18 cellular contexts compared by ENCODE assay signal in the genomic region with DNA sequence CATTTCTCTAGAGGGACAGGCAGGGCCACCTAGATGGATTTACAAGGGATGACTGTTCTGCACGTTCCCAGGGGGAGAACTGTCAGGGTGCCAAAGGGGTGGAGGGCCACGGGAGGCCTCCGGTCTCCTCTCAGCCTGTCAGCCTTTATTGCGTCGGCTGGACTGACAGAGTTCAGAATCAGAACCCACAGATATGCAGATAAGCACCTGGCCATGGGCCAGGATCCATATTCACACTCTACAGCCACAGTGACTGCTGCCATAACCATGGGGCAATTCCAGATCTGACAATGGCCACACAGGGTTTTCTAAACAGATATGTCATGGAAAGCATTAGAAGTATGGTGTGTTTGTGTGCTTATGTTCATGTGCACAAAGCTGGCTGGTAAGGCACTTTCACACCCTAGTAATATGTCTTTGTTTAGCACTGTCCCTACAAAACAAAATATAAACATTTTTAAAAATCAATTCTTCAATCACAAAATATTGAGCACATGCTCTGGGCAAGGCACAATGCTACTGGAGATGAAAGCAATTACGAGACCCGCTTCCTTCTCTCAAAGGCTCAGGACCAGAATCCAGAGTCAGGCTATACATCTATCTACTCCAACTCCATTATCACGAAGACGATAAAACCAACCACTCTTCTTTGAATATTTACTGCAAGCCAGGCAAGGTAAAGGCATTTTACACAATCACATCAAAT. TPM values are rescaled to one million over a fixed set of nuclear protein-coding genes. Genes with fewer than 3 reads are reported as not detected.
A peak's percentile ranks its signal among the peaks of the same experiment; 100 is the strongest.
DNase-seq lines count a peak whose midpoint lies in the region; ATAC-seq and TF ChIP-seq lines count a peak whose summit lies in the region.
"Had no signal": no experiment of that assay in that cellular context is flagged by ENCODE, and none has a peak within 500 bp of the region (broad histone marks: within the 10 kb centered on the region; RNA-seq: fewer than 3 reads in every experiment).

No MANE protein-coding gene starts in this region.

- H3K36me3 ChIP-seq in SJSA1 (peaks cover 45% of the 10 kb centered on the region), prostate gland (no peaks in the 10 kb centered on the region)

- intact Hi-C loops in prostate gland (cut with DNase I): no loop called here

- H3K4me1 Mint-ChIP-seq in osteocyte (ENCODE audit: unreplicated experiment): peaks cover 99% of the 10 kb centered on the region
- H3K4me1 Mint-ChIP-seq in stimulated activated naive CD8-positive, alpha-beta T cell treated with anti-CD3 and anti-CD28 coated beads, Interleukin-15, amount 100 ng/mL, for 72 hours: peaks cover 20% of the 10 kb centered on the region

- no peaks in the 10 kb centered on the region for H3K27me3 Mint-ChIP-seq in osteocyte (ENCODE audit: unreplicated experiment)
- H3K27me3 Mint-ChIP-seq in stimulated activated naive CD8-positive, alpha-beta T cell treated with anti-CD3 and anti-CD28 coated beads, Interleukin-15, amount 100 ng/mL, for 72 hours: no peaks in the 10 kb centered on the region
- H3K27me3 Mint-ChIP-seq: activated CD4-positive, alpha-beta T cell treated with anti-CD3 and anti-CD28 coated beads for 36 hours; B cell had no signal

- 63% methylated on average over 9 of the region's 9 CpGs for WGBS in prostate gland

- peak overlapping the region; percentile 92 for H3K27ac Mint-ChIP-seq in osteocyte (ENCODE audit: unreplicated experiment)
- H3K27ac Mint-ChIP-seq in stimulated activated naive CD8-positive, alpha-beta T cell treated with anti-CD3 and anti-CD28 coated beads, Interleukin-15, amount 100 ng/mL, for 72 hours: no peak overlapping the region
- H3K27ac Mint-ChIP-seq: activated CD4-positive, alpha-beta T cell treated with anti-CD3 and anti-CD28 coated beads for 36 hours; B cell; T-helper 1 cell treated with Interleukin-12 subunit alpha and Interleukin-12 subunit beta and Interleukin-4 antibody, amounts not matched to agents 30 μg/mL and 1 μg/mL, for 36 hours had no signal

- no peaks in the 10 kb centered on the region for H3K27me3 ChIP-seq in SJSA1 (replicated peaks)
- H3K27me3 ChIP-seq in prostate gland (replicated peaks; ENCODE audit: insufficient read depth): no peaks in the 10 kb centered on the region

- H3K4me3 ChIP-seq in SJSA1 (no peak overlapping the region), fibroblast of mammary gland (ENCODE audit: control insufficient read depth, low read depth, low read length) (no peak overlapping the region), prostate gland (no peak overlapping the region)

- ATAC-seq in stimulated activated naive CD8-positive, alpha-beta T cell treated with anti-CD3 and anti-CD28 coated beads, Interleukin-15, amount 100 ng/mL, for 72 hours: no peak
- ATAC-seq: activated CD4-positive, alpha-beta T cell treated with anti-CD3 and anti-CD28 coated beads for 36 hours; right cardiac atrium had no signal

- H3K9me3 ChIP-seq in SJSA1 (replicated peaks): no peaks in the 10 kb centered on the region
- no peaks in the 10 kb centered on the region for H3K9me3 ChIP-seq in prostate gland

- TF ChIP-seq POLR2A in prostate gland (IDR thresholded peaks at IDR 0.05): no peak

- TF ChIP-seq CTCF in fibroblast of mammary gland (conservative IDR thresholded peaks at IDR 0.05; ENCODE audit: control insufficient read depth, insufficient read depth, low read depth, low read length) (no peak), osteocyte (IDR thresholded peaks at IDR 0.05) (no peak), prostate gland (IDR thresholded peaks at IDR 0.05) (no peak)

- DNase-seq in HS-27A (ENCODE audit: low read depth) (peak; percentile 97), SJSA1 (ENCODE audit: low read depth in 1 of 2, low spot score in 2 of 2) (peak; percentile 83 to 87), fibroblast of mammary gland (ENCODE audit: low read depth) (peak; percentile 66), osteocyte (ENCODE audit: extremely low spot score, unreplicated experiment) (no peak), midbrain (lab: John Stamatoyannopoulos, UW) (no peak), prostate gland (ENCODE audit: low spot score) (no peak), SW 1271 (lab: John Stamatoyannopoulos, UW) (no peak)
- no peak for DNase-seq in stimulated activated naive CD8-positive, alpha-beta T cell treated with anti-CD3 and anti-CD28 coated beads, Interleukin-15, amount 100 ng/mL, for 72 hours
- DNase-seq: activated CD4-positive, alpha-beta T cell treated with anti-CD3 and anti-CD28 coated beads for 36 hours; activated T-cell treated with anti-CD3 and anti-CD28 coated beads, Interleukin-2, amount 50 U/mL, for 1 hour; amniotic stem cell; DND-41; NCI-H2081; stimulated activated CD4-positive, alpha-beta T cell treated with anti-CD3 and anti-CD28 coated beads, Interleukin-4, amount 100 ng/mL, for 4 hours; stimulated activated naive CD4-positive, alpha-beta T cell had no signal

- peaks cover 53% of the 10 kb centered on the region for H3K36me3 Mint-ChIP-seq in osteocyte (ENCODE audit: unreplicated experiment)

- H3K4me3 Mint-ChIP-seq in osteocyte (ENCODE audit: unreplicated experiment): peak overlapping the region; percentile 34
- no peak overlapping the region for H3K4me3 Mint-ChIP-seq in stimulated activated naive CD8-positive, alpha-beta T cell treated with anti-CD3 and anti-CD28 coated beads, Interleukin-15, amount 100 ng/mL, for 72 hours
- H3K4me3 Mint-ChIP-seq: activated CD4-positive, alpha-beta T cell treated with anti-CD3 and anti-CD28 coated beads for 36 hours; B cell; T-helper 1 cell treated with Interleukin-12 subunit alpha and Interleukin-12 subunit beta and Interleukin-4 antibody, amounts not matched to agents 30 μg/mL and 1 μg/mL, for 36 hours had no signal

- H3K4me1 ChIP-seq in SJSA1 (replicated peaks) (peaks cover 96% of the 10 kb centered on the region), prostate gland (replicated peaks) (peaks cover 20% of the 10 kb centered on the region)

- peak overlapping the region; percentile 11; the same call in 1 of the 2 replicates for H3K27ac ChIP-seq in SJSA1
- H3K27ac ChIP-seq in prostate gland: no peak overlapping the region

- H3K9me3 Mint-ChIP-seq in osteocyte (ENCODE audit: unreplicated experiment): no peaks in the 10 kb centered on the region
- H3K9me3 Mint-ChIP-seq in stimulated activated naive CD8-positive, alpha-beta T cell treated with anti-CD3 and anti-CD28 coated beads, Interleukin-15, amount 100 ng/mL, for 72 hours: no peaks in the 10 kb centered on the region
- H3K9me3 Mint-ChIP-seq: T-helper 1 cell treated with Interleukin-12 subunit alpha and Interleukin-12 subunit beta and Interleukin-4 antibody, amounts not matched to agents 30 μg/mL and 1 μg/mL, for 36 hours had no signal

RNA-seq across cellular contexts. Expression of gene TRAM2, which starts 29.1 kb away (rescaled TPM):
- 59.7 and 98.1 TPM in 2 replicates for total RNA-seq in SJSA1 (2014; rRNA removed; shearing (Covaris generic))
- total RNA-seq in osteocyte (320 and 339 TPM in 2 replicates), prostate gland (10 to 100 TPM in 1 of 2 donors, 1 to 10 TPM in 1; 7.2 to 22.4 TPM)

Comparison
In these comparisons a context has a peak if more than half of its experiments do, and no peak if none do; other contexts are left out.
1. DNase-seq: peak in HS-27A (single experiment), SJSA1 (2 of 2) and fibroblast of mammary gland (single experiment); none in osteocyte (single experiment), midbrain (single experiment), prostate gland (single experiment), SW 1271 (0 of 2) and stimulated activated naive CD8-positive, alpha-beta T cell treated with anti-CD3 and anti-CD28 coated beads, Interleukin-15, amount 100 ng/mL, for 72 hours (0 of 2).